Comparison of ENCODE assay signal across 27 cellular contexts in genomic region chrX:136344321-136344720, GRCh38. TPM values are rescaled to one million over a fixed set of nuclear protein-coding genes. Genes with fewer than 3 reads are reported as not detected.
A peak's percentile ranks its signal among the peaks of the same experiment; 100 is the strongest.
DNase-seq lines count a peak whose midpoint lies in the region; ATAC-seq, FAIRE-seq and TF ChIP-seq lines count a peak whose summit lies in the region.
"Had no signal": no experiment of that assay in that cellular context is flagged by ENCODE, and none has a peak within 500 bp of the region (broad histone marks: within the 10 kb centered on the region; RNA-seq: fewer than 3 reads in every experiment).

No MANE protein-coding gene starts in this region.

- BruUV-seq in PC-9 (replicated peaks; lab: Mats Ljungman, UMichigan): no TSS peak

- no peak overlapping the region for H2BK12ac ChIP-seq in H9 (ENCODE audit: insufficient read length, low read depth, low read length)

- no peak overlapping the region for H4K8ac ChIP-seq in H9 (replicated peaks; ENCODE audit: insufficient read length, low read depth, low read length)

- ATAC-seq in pancreas: no peak
- ATAC-seq in activated T-helper 17 cell treated with anti-CD3 and anti-CD28 coated beads, Interleukin-2, amount 50 U/mL, for 72 hours (replicated peaks): no peak
- ATAC-seq: A549, GM12878, GM23338 had no signal

- H3K9me3 ChIP-seq in PC-9 (ENCODE audit: insufficient read depth, low read depth) (peaks cover 11% of the 10 kb centered on the region), astrocyte (ENCODE audit: insufficient read depth, low read depth, low read length) (no peaks in the 10 kb centered on the region), pancreas (no peaks in the 10 kb centered on the region), H9 (ENCODE audit: control insufficient read depth, low read depth, low read length) (peaks cover 42% of the 10 kb centered on the region)
- H3K9me3 ChIP-seq: A549, BE2C had no signal

- POLR2A ChIA-PET in PC-9 (lab: Charles Lee; ENCODE audit: unreplicated experiment): interaction anchor here (0.6 kb wide), 1 partner anchor 62 kb away, joined by 20 read pairs; no protein-coding TSS in a partner anchor
- POLR2A ChIA-PET in activated CD4-positive, alpha-beta memory T cell treated with anti-CD3 and anti-CD28 coated beads, Interleukin-2, amount 10 ng/mL, durations not matched to agents 7 days and 5 days (lab: Charles Lee): no interaction called here

- FAIRE-seq in GM12892 (lab: Jason Lieb, UNC): peak; percentile 38
- FAIRE-seq in astrocyte (lab: Jason Lieb, UNC): peak; percentile 45
- peak; percentile 47 for FAIRE-seq in pancreas (lab: Jason Lieb, UNC)
- FAIRE-seq: A549, D721Med, GM12878, GM18507 had no signal

- H3K4me1 ChIP-seq in PC-9 (replicated peaks; ENCODE audit: insufficient read depth): peaks cover 21% of the 10 kb centered on the region
- no peaks in the 10 kb centered on the region for H3K4me1 ChIP-seq in astrocyte (ENCODE audit: insufficient read depth, low read length)
- H3K4me1 ChIP-seq in pancreas: no peaks in the 10 kb centered on the region
- H3K4me1 ChIP-seq in H9 (ENCODE audit: insufficient read depth, low read length): no peaks in the 10 kb centered on the region
- H3K4me1 ChIP-seq: A549, BE2C had no signal

- H3K27ac ChIP-seq in PC-9 (peak overlapping the region; percentile 25), astrocyte (ENCODE audit: low read depth, low read length) (no peak overlapping the region), pancreas (no peak overlapping the region), H9 (ENCODE audit: insufficient read length, low read depth, low read length) (no peak overlapping the region)
- H3K27ac ChIP-seq: A549; BLaER1 treated with 17β-estradiol and CSF1 and Interleukin-3, amounts not matched to agents 10 nM and 100 nM had no signal

- H3K4me3 ChIP-seq in PC-9: no peak overlapping the region
- no peak overlapping the region for H3K4me3 ChIP-seq in astrocyte (ENCODE audit: insufficient read depth, low read depth, low read length)
- H3K4me3 ChIP-seq in pancreas: no peak overlapping the region
- H3K4me3 ChIP-seq: A549; BLaER1 treated with 17β-estradiol and CSF1 and Interleukin-3, amounts not matched to agents 10 nM and 100 nM; GM12878; GM23338 had no signal

- H3K36me3 ChIP-seq in PC-9 (ENCODE audit: low read depth): no peaks in the 10 kb centered on the region
- no peaks in the 10 kb centered on the region for H3K36me3 ChIP-seq in astrocyte (ENCODE audit: insufficient read depth, low read length)
- H3K36me3 ChIP-seq in pancreas: no peaks in the 10 kb centered on the region
- H3K36me3 ChIP-seq: BE2C; BLaER1 treated with 17β-estradiol and CSF1 and Interleukin-3, amounts not matched to agents 10 nM and 100 nM had no signal

- H3F3A ChIP-seq in PC-9 (ENCODE audit: insufficient read depth, low read depth): peaks cover 9% of the 10 kb centered on the region

- H3K36me3 Mint-ChIP-seq in astrocyte (ENCODE audit: low read depth, unreplicated experiment) (no peaks in the 10 kb centered on the region), H9 (ENCODE audit: insufficient read depth in 1 of 3, low read depth in 3 of 3) (peaks cover 0 to 2% (median 0%) of the 10 kb centered on the region in 3 experiments; a peak in 1 of 7 replicates)
- no peaks in the 10 kb centered on the region for H3K36me3 Mint-ChIP-seq in activated T-helper 17 cell treated with anti-CD3 and anti-CD28 coated beads, Interleukin-2, amount 50 U/mL, for 72 hours (ENCODE audit: low read depth)
- H3K36me3 Mint-ChIP-seq in activated CD4-positive, alpha-beta memory T cell treated with anti-CD3 and anti-CD28 coated beads, Interleukin-2, amount 10 ng/mL, durations not matched to agents 7 days and 5 days (ENCODE audit: low read depth): no peaks in the 10 kb centered on the region
- H3K36me3 Mint-ChIP-seq: CD14-positive monocyte; CD8-positive, alpha-beta memory T cell had no signal

- H2BK15ac ChIP-seq in H9 (ENCODE audit: low read depth, low read length): no peak overlapping the region

- H3K4me1 Mint-ChIP-seq in astrocyte (ENCODE audit: low read depth, unreplicated experiment) (no peaks in the 10 kb centered on the region), H9 (no peaks in the 10 kb centered on the region)
- H3K4me1 Mint-ChIP-seq in activated T-helper 17 cell treated with anti-CD3 and anti-CD28 coated beads, Interleukin-2, amount 50 U/mL, for 72 hours: no peaks in the 10 kb centered on the region
- H3K4me1 Mint-ChIP-seq in activated CD4-positive, alpha-beta memory T cell treated with anti-CD3 and anti-CD28 coated beads, Interleukin-2, amount 10 ng/mL, durations not matched to agents 7 days and 5 days: no peaks in the 10 kb centered on the region
- H3K4me1 Mint-ChIP-seq: CD14-positive monocyte; CD8-positive, alpha-beta memory T cell; GM23338 had no signal

- H3T11ph ChIP-seq in H9 (ENCODE audit: low read length): no peak overlapping the region

- H4K20me1 ChIP-seq in PC-9 (ENCODE audit: insufficient read depth) (no peaks in the 10 kb centered on the region), astrocyte (ENCODE audit: insufficient read depth, low read length) (no peaks in the 10 kb centered on the region), H9 (ENCODE audit: control insufficient read depth, insufficient read depth, insufficient read length) (no peaks in the 10 kb centered on the region)
- H4K20me1 ChIP-seq: BLaER1 treated with 17β-estradiol and CSF1 and Interleukin-3, amounts not matched to agents 10 nM and 100 nM had no signal

- H3K14ac ChIP-seq in H9 (ENCODE audit: insufficient read depth, low read length): no peak overlapping the region

- H3K23ac ChIP-seq in H9 (ENCODE audit: insufficient read length, low read depth, low read length): no peak overlapping the region

- no peaks in the 10 kb centered on the region for H3K79me1 ChIP-seq in H9 (ENCODE audit: insufficient read depth, low read depth, low read length, poor library complexity, severe bottlenecking)

- H2BK20ac ChIP-seq in H9 (ENCODE audit: low read depth, low read length, poor library complexity, severe bottlenecking): no peak overlapping the region

- H3K9me3 Mint-ChIP-seq in astrocyte (ENCODE audit: unreplicated experiment): no peaks in the 10 kb centered on the region
- peaks cover 32 to 33% of the 10 kb centered on the region in 2 experiments for H3K9me3 Mint-ChIP-seq in H9
- no peaks in the 10 kb centered on the region for H3K9me3 Mint-ChIP-seq in activated T-helper 17 cell treated with anti-CD3 and anti-CD28 coated beads, Interleukin-2, amount 50 U/mL, for 72 hours
- H3K9me3 Mint-ChIP-seq in activated CD4-positive, alpha-beta memory T cell treated with anti-CD3 and anti-CD28 coated beads, Interleukin-2, amount 10 ng/mL, durations not matched to agents 7 days and 5 days: no peaks in the 10 kb centered on the region
- H3K9me3 Mint-ChIP-seq: CD14-positive monocyte; CD4-positive, alpha-beta T cell; CD8-positive, alpha-beta memory T cell; GM23338 had no signal

- DNase-seq in GM12892 (ENCODE audit: insufficient read length): no peak
- peak in 1 of 2 experiments; percentile 78 for DNase-seq in PC-9
- DNase-seq in astrocyte (ENCODE audit: low read depth): no peak
- DNase-seq in pancreas: no peak
- DNase-seq in H9: no peak
- DNase-seq in dedifferentiated amniotic fluid mesenchymal stem cell (ENCODE audit: extremely low spot score): no peak
- DNase-seq in activated CD4-positive, alpha-beta memory T cell treated with anti-CD3 and anti-CD28 coated beads, Interleukin-2, amount 10 ng/mL, durations not matched to agents 7 days and 5 days: no peak
- DNase-seq: 8988T; ACHN; AML-193; BE2C; CD4-positive, alpha-beta T cell; CD8-positive, alpha-beta memory T cell; DMS 273 treated with DMSO at 0.1 percent for 48 hours; DMS79; EL; GDM1; HCEC 1CT had no signal

- H3K27me3 ChIP-seq in PC-9 (ENCODE audit: insufficient read depth, low read depth) (no peaks in the 10 kb centered on the region), astrocyte (ENCODE audit: insufficient read depth, low read length) (no peaks in the 10 kb centered on the region), pancreas (peaks cover 0 to 10% (median 1%) of the 10 kb centered on the region in 4 donors), H9 (ENCODE audit: insufficient read depth, low read length) (no peaks in the 10 kb centered on the region)
- H3K27me3 ChIP-seq: BE2C had no signal

- no peak overlapping the region for H3K4me3 Mint-ChIP-seq in astrocyte (ENCODE audit: unreplicated experiment)
- no peak overlapping the region for H3K4me3 Mint-ChIP-seq in H9
- H3K4me3 Mint-ChIP-seq in activated T-helper 17 cell treated with anti-CD3 and anti-CD28 coated beads, Interleukin-2, amount 50 U/mL, for 72 hours: no peak overlapping the region
- H3K4me3 Mint-ChIP-seq in activated CD4-positive, alpha-beta memory T cell treated with anti-CD3 and anti-CD28 coated beads, Interleukin-2, amount 10 ng/mL, durations not matched to agents 7 days and 5 days: no peak overlapping the region
- H3K4me3 Mint-ChIP-seq: CD14-positive monocyte; CD4-positive, alpha-beta T cell; CD8-positive, alpha-beta memory T cell; GM23338 had no signal

- no peak overlapping the region for H4K91ac ChIP-seq in H9 (ENCODE audit: insufficient read length, low read depth, low read length)

- peaks cover 8% of the 10 kb centered on the region for H3K27me3 Mint-ChIP-seq in astrocyte (ENCODE audit: low read depth, unreplicated experiment)
- peaks cover 11% of the 10 kb centered on the region for H3K27me3 Mint-ChIP-seq in H9 (ENCODE audit: low read depth)
- H3K27me3 Mint-ChIP-seq in activated T-helper 17 cell treated with anti-CD3 and anti-CD28 coated beads, Interleukin-2, amount 50 U/mL, for 72 hours: peaks cover 6% of the 10 kb centered on the region
- peaks cover 15% of the 10 kb centered on the region for H3K27me3 Mint-ChIP-seq in activated CD4-positive, alpha-beta memory T cell treated with anti-CD3 and anti-CD28 coated beads, Interleukin-2, amount 10 ng/mL, durations not matched to agents 7 days and 5 days

- no peak overlapping the region for H3K4ac ChIP-seq in H9 (ENCODE audit: low read depth, low read length)

- no peak overlapping the region for H2BK5ac ChIP-seq in H9 (ENCODE audit: insufficient read length, low read length)

- H3K4me2 ChIP-seq in PC-9 (no peak overlapping the region), astrocyte (ENCODE audit: low read length) (no peak overlapping the region), H9 (ENCODE audit: insufficient read depth, insufficient read length, low read length) (no peak overlapping the region)
- H3K4me2 ChIP-seq: A549; BLaER1 treated with 17β-estradiol and CSF1 and Interleukin-3, amounts not matched to agents 10 nM and 100 nM; GM23338 had no signal

- intact Hi-C loops in PC-9 (cut with micrococcal nuclease; ENCODE audit: unreplicated experiment) (no loop called here), pancreas (cut with DNase I) (no loop called here)

- no peak overlapping the region for H3K56ac ChIP-seq in H9 (ENCODE audit: insufficient read length, low read depth, low read length)

- no peak overlapping the region for H4K5ac ChIP-seq in H9 (ENCODE audit: insufficient read length, low read depth, low read length)

- H3K9ac ChIP-seq in astrocyte (ENCODE audit: low read length) (no peak overlapping the region), H9 (ENCODE audit: extremely low read depth, insufficient read length, low read length) (no peak overlapping the region)
- H3K9ac ChIP-seq: BLaER1 treated with 17β-estradiol and CSF1 and Interleukin-3, amounts not matched to agents 10 nM and 100 nM had no signal

- no peaks in the 10 kb centered on the region for H3K9me2 ChIP-seq in PC-9 (ENCODE audit: insufficient read depth)

- no peak overlapping the region for H2AK5ac ChIP-seq in H9 (ENCODE audit: insufficient read length, low read length)

- no peak overlapping the region for H2BK120ac ChIP-seq in H9 (ENCODE audit: low read depth, low read length, poor library complexity, severe bottlenecking)

- H2AFZ ChIP-seq in PC-9 (no peak overlapping the region), astrocyte (ENCODE audit: low read depth, low read length) (no peak overlapping the region), H9 (ENCODE audit: low read length) (no peak overlapping the region)
- H2AFZ ChIP-seq: GM23338 had no signal

- H3K23me2 ChIP-seq in H9 (ENCODE audit: insufficient read length, low read depth, low read length, poor library complexity, severe bottlenecking): no peaks in the 10 kb centered on the region

- CTCF ChIA-PET in PC-9 (lab: Charles Lee): no interaction called here
- CTCF ChIA-PET in activated CD4-positive, alpha-beta memory T cell treated with anti-CD3 and anti-CD28 coated beads, Interleukin-2, amount 10 ng/mL, durations not matched to agents 7 days and 5 days (lab: Charles Lee): no interaction called here

- no peak for TF ChIP-seq POLR2A in GM12892 (IDR thresholded peaks at IDR 0.05; ENCODE audit: low read depth, low read length)

- TF ChIP-seq CTCF in PC-9 (conservative IDR thresholded peaks at IDR 0.05) (no peak), astrocyte (IDR thresholded peaks at IDR 0.05; ENCODE audit: insufficient read depth, low read depth, low read length) (no peak), pancreas (IDR thresholded peaks at IDR 0.05) (no peak), H9 (conservative IDR thresholded peaks at IDR 0.05) (no peak)

- no peak overlapping the region for H3K18ac ChIP-seq in H9 (ENCODE audit: insufficient read length, low read depth, low read length)

- H3K79me2 ChIP-seq in PC-9 (ENCODE audit: low read depth) (no peaks in the 10 kb centered on the region), astrocyte (ENCODE audit: insufficient read depth, low read length) (no peaks in the 10 kb centered on the region), H9 (ENCODE audit: insufficient read depth, low read length) (no peaks in the 10 kb centered on the region)

- H3K27ac Mint-ChIP-seq in astrocyte (ENCODE audit: unreplicated experiment): no peak overlapping the region
- H3K27ac Mint-ChIP-seq in H9: no peak overlapping the region
- no peak overlapping the region for H3K27ac Mint-ChIP-seq in activated T-helper 17 cell treated with anti-CD3 and anti-CD28 coated beads, Interleukin-2, amount 50 U/mL, for 72 hours
- H3K27ac Mint-ChIP-seq in activated CD4-positive, alpha-beta memory T cell treated with anti-CD3 and anti-CD28 coated beads, Interleukin-2, amount 10 ng/mL, durations not matched to agents 7 days and 5 days: no peak overlapping the region
- H3K27ac Mint-ChIP-seq: CD14-positive monocyte; CD4-positive, alpha-beta T cell; CD8-positive, alpha-beta memory T cell; GM23338 had no signal

RNA-seq across cellular contexts. Expression of gene ADGRG4, which starts 43.6 kb away (rescaled TPM):
- not detected for polyA plus RNA-seq in GM12892 (2012; ENCODE audit: missing spikeins)
- total RNA-seq in PC-9 (2021) (not detected in 2 replicates), astrocyte (0.14 and 0.19 TPM in 2 replicates), pancreas (not detected), H9 (2021) (not detected in 2 replicates)
- polyA plus RNA-seq in pancreas: under 1 TPM in 1 of 2 donors, not detected in 1; 0.02 TPM
- not detected for total RNA-seq in activated T-helper 17 cell treated with anti-CD3 and anti-CD28 coated beads, Interleukin-2, amount 50 U/mL, for 72 hours
- not detected for total RNA-seq in activated CD4-positive, alpha-beta memory T cell treated with anti-CD3 and anti-CD28 coated beads, Interleukin-2, amount 10 ng/mL, durations not matched to agents 7 days and 5 days
- total RNA-seq: CD4-positive, alpha-beta T cell; CD8-positive, alpha-beta memory T cell; GM12878; GM23338; H4 had no signal
- polyA plus RNA-seq: A549; CD14-positive monocyte; CD8-positive, alpha-beta memory T cell; GM12878; GM23338 had no signal
